ENCODE assay signal across 8 cellular contexts in the genomic region with DNA sequence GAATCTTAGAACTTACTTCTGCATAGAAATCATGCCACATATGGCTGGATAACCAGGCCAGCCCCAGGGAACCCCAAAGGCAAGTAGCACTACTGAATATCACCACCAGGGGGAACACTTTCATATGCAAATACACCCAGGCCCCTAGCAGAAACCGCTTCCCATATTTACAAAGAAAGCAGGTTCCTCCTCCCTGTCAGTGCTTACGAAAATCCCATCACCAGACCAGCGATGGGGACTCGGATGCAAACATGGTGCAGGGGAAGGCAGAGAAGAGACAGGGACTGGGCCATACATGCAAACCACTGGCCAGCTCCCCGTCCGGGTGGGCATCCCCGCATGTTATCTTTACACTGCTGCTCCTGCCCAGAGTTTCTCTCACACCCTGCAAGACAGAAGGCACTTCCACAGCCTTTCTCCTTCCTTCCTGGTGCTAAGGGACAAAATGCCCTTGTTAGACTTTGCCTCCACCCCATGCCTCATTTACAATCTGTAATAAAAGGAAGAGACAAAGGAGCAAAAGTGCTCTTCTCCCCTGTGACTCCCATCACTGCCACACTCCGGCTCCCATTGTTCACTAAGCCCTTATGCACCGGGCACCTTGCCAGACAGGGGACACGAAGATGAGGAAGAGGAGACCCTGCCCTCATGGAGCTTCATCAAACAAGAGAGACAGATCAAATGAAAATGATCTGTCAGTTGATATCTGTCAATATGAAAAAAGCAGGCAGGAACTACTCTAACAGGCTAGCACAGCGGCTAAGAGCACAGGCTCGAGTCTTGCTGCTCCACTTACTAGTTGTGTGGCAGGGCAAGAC.
A peak's percentile ranks its signal among the peaks of the same experiment; 100 is the strongest.
DNase-seq lines count a peak whose midpoint lies in the region; ATAC-seq and TF ChIP-seq lines count a peak whose summit lies in the region.

No MANE protein-coding gene starts in this region.

- H3K4me3 ChIP-seq in HL-60 (replicated peaks; ENCODE audit: insufficient read depth, low read length): no peak overlapping the region

- H3K36me3 Mint-ChIP-seq in activated CD8-positive, alpha-beta memory T cell treated with anti-CD3 and anti-CD28 coated beads, Interleukin-2, amount 10 ng/mL, durations not matched to agents 7 days and 5 days: no peaks in the 10 kb centered on the region
- no peaks in the 10 kb centered on the region for H3K36me3 Mint-ChIP-seq in stimulated activated naive B cell treated with anti-CD40 and anti-IgM and Interleukin-4, amounts not matched to agents 10 μg/mL and 1 μg/mL and 100 μg/mL, for 72 hours

- peaks cover 14% of the 10 kb centered on the region for H3K27me3 Mint-ChIP-seq in activated CD8-positive, alpha-beta memory T cell treated with anti-CD3 and anti-CD28 coated beads, Interleukin-2, amount 10 ng/mL, durations not matched to agents 7 days and 5 days
- peaks cover 0 to 13% of the 10 kb centered on the region in 2 donors for H3K27me3 Mint-ChIP-seq in stimulated activated naive B cell treated with anti-CD40 and anti-IgM and Interleukin-4, amounts not matched to agents 10 μg/mL and 1 μg/mL and 100 μg/mL, for 72 hours

- peak; percentile 94 for TF ChIP-seq CTCF in HL-60 (IDR thresholded peaks at IDR 0.05; ENCODE audit: insufficient read depth, low read length)

- H3K4me3 Mint-ChIP-seq in activated CD8-positive, alpha-beta memory T cell treated with anti-CD3 and anti-CD28 coated beads, Interleukin-2, amount 10 ng/mL, durations not matched to agents 7 days and 5 days: no peak overlapping the region
- H3K4me3 Mint-ChIP-seq in stimulated activated naive B cell treated with anti-CD40 and anti-IgM and Interleukin-4, amounts not matched to agents 10 μg/mL and 1 μg/mL and 100 μg/mL, for 72 hours: no peak overlapping the region

- DNase-seq in DMS153 (lab: John Stamatoyannopoulos, UW) (peak; percentile 28), HL-60 (ENCODE audit: low read depth in 1 of 2, low spot score in 1 of 2) (peak; percentile 59 to 85), NOMO-1 treated with dmso at 0.1 percent for 144 hours (lab: John Stamatoyannopoulos, UW; ENCODE audit: unreplicated experiment) (peak; percentile 62), epidermal melanocyte (ENCODE audit: insufficient read length, low spot score) (peak; percentile 68), myocyte (ENCODE audit: low read depth) (peak; percentile 82)
- DNase-seq in activated CD8-positive, alpha-beta memory T cell treated with anti-CD3 and anti-CD28 coated beads, Interleukin-2, amount 10 ng/mL, durations not matched to agents 7 days and 5 days: peak; percentile 76
- DNase-seq in stimulated activated naive B cell treated with anti-CD40 and anti-IgM and Interleukin-4, amounts not matched to agents 10 μg/mL and 1 μg/mL and 100 μg/mL, for 72 hours: peak; percentile 56

- no peaks in the 10 kb centered on the region for H3K9me3 Mint-ChIP-seq in activated CD8-positive, alpha-beta memory T cell treated with anti-CD3 and anti-CD28 coated beads, Interleukin-2, amount 10 ng/mL, durations not matched to agents 7 days and 5 days (ENCODE audit: low read depth)
- H3K9me3 Mint-ChIP-seq in stimulated activated naive B cell treated with anti-CD40 and anti-IgM and Interleukin-4, amounts not matched to agents 10 μg/mL and 1 μg/mL and 100 μg/mL, for 72 hours: no peaks in the 10 kb centered on the region

- no peaks in the 10 kb centered on the region for H3K4me1 Mint-ChIP-seq in activated CD8-positive, alpha-beta memory T cell treated with anti-CD3 and anti-CD28 coated beads, Interleukin-2, amount 10 ng/mL, durations not matched to agents 7 days and 5 days
- peaks cover 3 to 10% of the 10 kb centered on the region in 2 donors for H3K4me1 Mint-ChIP-seq in stimulated activated naive B cell treated with anti-CD40 and anti-IgM and Interleukin-4, amounts not matched to agents 10 μg/mL and 1 μg/mL and 100 μg/mL, for 72 hours

- peak; percentile 98 for ATAC-seq in GM21367 (IDR thresholded peaks at IDR 0.05; ENCODE audit: unreplicated experiment)
- ATAC-seq in activated CD8-positive, alpha-beta memory T cell treated with anti-CD3 and anti-CD28 coated beads, Interleukin-2, amount 10 ng/mL, durations not matched to agents 7 days and 5 days: peak; percentile 80
- ATAC-seq in stimulated activated naive B cell treated with anti-CD40 and anti-IgM and Interleukin-4, amounts not matched to agents 10 μg/mL and 1 μg/mL and 100 μg/mL, for 72 hours (replicated peaks): peak; percentile 89 to 96

- CTCF ChIA-PET in activated CD8-positive, alpha-beta memory T cell treated with anti-CD3 and anti-CD28 coated beads, Interleukin-2, amount 10 ng/mL, durations not matched to agents 7 days and 5 days (lab: Charles Lee): interaction anchor here (1.1 to 2.8 kb wide), 8 partner anchors 13 to 548 kb away, joined by 3 to 13 read pairs (median 4); no protein-coding TSS in a partner anchor

- no peaks in the 10 kb centered on the region for H3K27me3 ChIP-seq in HL-60 (ENCODE audit: insufficient read depth, poor library complexity, severe bottlenecking)

- no peak overlapping the region for H3K27ac Mint-ChIP-seq in activated CD8-positive, alpha-beta memory T cell treated with anti-CD3 and anti-CD28 coated beads, Interleukin-2, amount 10 ng/mL, durations not matched to agents 7 days and 5 days
- H3K27ac Mint-ChIP-seq in stimulated activated naive B cell treated with anti-CD40 and anti-IgM and Interleukin-4, amounts not matched to agents 10 μg/mL and 1 μg/mL and 100 μg/mL, for 72 hours: no peak overlapping the region

- H3K27ac ChIP-seq in HL-60 (replicated peaks): no peak overlapping the region

Comparison
In these comparisons a context has a peak if more than half of its experiments do, and no peak if none do; other contexts are left out.
1. DNase-seq: peak in every context shown above with its lines; median percentile 82 in myocyte; 76 in activated CD8-positive, alpha-beta memory T cell treated with anti-CD3 and anti-CD28 coated beads, Interleukin-2, amount 10 ng/mL, durations not matched to agents 7 days and 5 days; 72 in HL-60; 68 in epidermal melanocyte; 62 in NOMO-1 treated with dmso at 0.1 percent for 144 hours; 56 in stimulated activated naive B cell treated with anti-CD40 and anti-IgM and Interleukin-4, amounts not matched to agents 10 μg/mL and 1 μg/mL and 100 μg/mL, for 72 hours; 28 in DMS153.